Comparison of ENCODE assay signal across 9 cellular contexts in the genomic region with DNA sequence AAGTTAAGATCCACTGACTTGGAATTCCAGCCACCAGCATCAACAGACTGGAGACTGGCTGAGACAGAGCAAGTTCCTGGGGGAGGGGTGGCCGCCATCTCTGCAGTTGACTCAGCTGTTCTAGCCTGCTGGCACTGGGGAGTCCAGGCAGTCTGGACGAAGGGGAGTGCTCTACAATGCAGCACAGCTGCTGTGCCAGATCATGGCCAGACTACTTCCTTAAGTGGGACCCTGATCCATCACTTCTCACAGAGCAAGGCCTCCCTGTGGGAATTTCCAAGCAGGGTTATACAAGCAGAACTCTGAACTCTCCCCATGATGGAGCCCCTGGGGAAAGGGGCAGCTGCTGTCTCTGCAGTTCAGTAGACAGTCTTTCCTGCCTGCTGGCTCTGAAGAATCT. TPM values are rescaled to one million over a fixed set of nuclear protein-coding genes. Genes with fewer than 3 reads are reported as not detected.
A peak's percentile ranks its signal among the peaks of the same experiment; 100 is the strongest.
DNase-seq lines count a peak whose midpoint lies in the region; ATAC-seq and TF ChIP-seq lines count a peak whose summit lies in the region.
"Had no signal": no experiment of that assay in that cellular context is flagged by ENCODE, and none has a peak within 500 bp of the region (broad histone marks: within the 10 kb centered on the region; RNA-seq: fewer than 3 reads in every experiment).

No MANE protein-coding gene starts in this region.

- H3K27me3 ChIP-seq in naive thymus-derived CD4-positive, alpha-beta T cell (ENCODE audit: control insufficient read depth in 2 of 2, insufficient read depth in 2 of 2, low read length in 2 of 2), result no peaks in the 10 kb centered on the region

- no peak overlapping the region for H3K4me3 Mint-ChIP-seq in WTC11
- H3K4me3 Mint-ChIP-seq in naive thymus-derived CD4-positive, alpha-beta T cell, result no peak overlapping the region

- H3K9me3 ChIP-seq in naive thymus-derived CD4-positive, alpha-beta T cell (ENCODE audit: control insufficient read depth in 2 of 3, low read length in 3 of 3), result peaks cover 0 to 4% (median 0%) of the 10 kb centered on the region in 3 experiments

- peaks cover 9% of the 10 kb centered on the region for H3K27me3 Mint-ChIP-seq in WTC11 (ENCODE audit: low read depth)
- peaks cover 0 to 48% (median 29%) of the 10 kb centered on the region in 5 donors for H3K27me3 Mint-ChIP-seq in naive thymus-derived CD4-positive, alpha-beta T cell

- DNase-seq in H4 (ENCODE audit: low spot score) (peak; percentile 11), WTC11 (ENCODE audit: low spot score) (peak; percentile 16), left ventricle myocardium superior (peak; percentile 49), retina (peak; percentile 25), inferior parietal cortex (ENCODE audit: extremely low spot score) (no peak)
- no peak for DNase-seq in naive thymus-derived CD4-positive, alpha-beta T cell
- DNase-seq in activated CD4-positive, CD25-positive, alpha-beta regulatory T cell (lab: John Stamatoyannopoulos, UW), result no peak
- DNase-seq: activated T-cell treated with anti-CD3 and anti-CD28 coated beads, Interleukin-2, amount 50 U/mL, for 48 hours had no signal

- H3K27ac Mint-ChIP-seq in WTC11, result no peak overlapping the region
- H3K27ac Mint-ChIP-seq in naive thymus-derived CD4-positive, alpha-beta T cell, result no peak overlapping the region

- no peaks in the 10 kb centered on the region for H3K4me1 ChIP-seq in naive thymus-derived CD4-positive, alpha-beta T cell (ENCODE audit: control insufficient read depth in 2 of 2, insufficient read depth in 2 of 2, low read length in 2 of 2)

- intact Hi-C loops in left ventricle myocardium superior (cut with micrococcal nuclease), result no loop called here
- intact Hi-C loops in naive thymus-derived CD4-positive, alpha-beta T cell (cut with micrococcal nuclease), result no loop called here

- POLR2A ChIA-PET in WTC11 (lab: Charles Lee), result no interaction called here
- POLR2A ChIA-PET in naive thymus-derived CD4-positive, alpha-beta T cell (lab: Charles Lee), result no interaction called here

- H3K36me3 Mint-ChIP-seq in WTC11, result peaks cover 27% of the 10 kb centered on the region
- peaks cover 0 to 15% (median 6%) of the 10 kb centered on the region in 5 donors for H3K36me3 Mint-ChIP-seq in naive thymus-derived CD4-positive, alpha-beta T cell

- no peak overlapping the region for H3K4me3 ChIP-seq in naive thymus-derived CD4-positive, alpha-beta T cell (ENCODE audit: low read length)

- no peak overlapping the region for H3K27ac ChIP-seq in naive thymus-derived CD4-positive, alpha-beta T cell (ENCODE audit: low read depth, low read length)

- peaks cover 4% of the 10 kb centered on the region; the same call in 1 of the 2 replicates for H3K4me1 Mint-ChIP-seq in WTC11
- H3K4me1 Mint-ChIP-seq in naive thymus-derived CD4-positive, alpha-beta T cell, result no peaks in the 10 kb centered on the region

- no peaks in the 10 kb centered on the region for H3K36me3 ChIP-seq in naive thymus-derived CD4-positive, alpha-beta T cell (ENCODE audit: control insufficient read depth in 2 of 3, insufficient read depth in 3 of 3, low read length in 3 of 3)

- CTCF ChIA-PET in WTC11 (lab: Charles Lee), result interaction anchor here (0.9 to 1.2 kb wide), 2 partner anchors 27 to 33 kb away, joined by 4 to 5 read pairs; no protein-coding TSS in a partner anchor
- CTCF ChIA-PET in naive thymus-derived CD4-positive, alpha-beta T cell (lab: Charles Lee), result no interaction called here

- peak; percentile 73 for ATAC-seq in WTC11
- peak; percentile 90 for ATAC-seq in left ventricle myocardium superior
- no peak for ATAC-seq in HG03457 (IDR thresholded peaks at IDR 0.05; ENCODE audit: unreplicated experiment)
- ATAC-seq in naive thymus-derived CD4-positive, alpha-beta T cell, result no peak

- H3K9me3 Mint-ChIP-seq in WTC11, result peaks cover 39% of the 10 kb centered on the region
- peaks cover 0 to 37% (median 19%) of the 10 kb centered on the region in 11 donors for H3K9me3 Mint-ChIP-seq in naive thymus-derived CD4-positive, alpha-beta T cell

- TF ChIP-seq CTCF in WTC11 (IDR thresholded peaks at IDR 0.05), result no peak

TF ChIP-seq in WTC11, 78 proteins besides CTCF, POLR2A, EP300 and RAD21 (continues in another document):
- TF ChIP-seq NFE2L1 (CRISPR knock-in tag; IDR thresholded peaks at IDR 0.05), result no peak
- no peak for TF ChIP-seq USF2 (CRISPR knock-in tag; IDR thresholded peaks at IDR 0.05)
- no peak for TF ChIP-seq EMX1 (CRISPR knock-in tag; IDR thresholded peaks at IDR 0.05)
- TF ChIP-seq, protein P1, sequence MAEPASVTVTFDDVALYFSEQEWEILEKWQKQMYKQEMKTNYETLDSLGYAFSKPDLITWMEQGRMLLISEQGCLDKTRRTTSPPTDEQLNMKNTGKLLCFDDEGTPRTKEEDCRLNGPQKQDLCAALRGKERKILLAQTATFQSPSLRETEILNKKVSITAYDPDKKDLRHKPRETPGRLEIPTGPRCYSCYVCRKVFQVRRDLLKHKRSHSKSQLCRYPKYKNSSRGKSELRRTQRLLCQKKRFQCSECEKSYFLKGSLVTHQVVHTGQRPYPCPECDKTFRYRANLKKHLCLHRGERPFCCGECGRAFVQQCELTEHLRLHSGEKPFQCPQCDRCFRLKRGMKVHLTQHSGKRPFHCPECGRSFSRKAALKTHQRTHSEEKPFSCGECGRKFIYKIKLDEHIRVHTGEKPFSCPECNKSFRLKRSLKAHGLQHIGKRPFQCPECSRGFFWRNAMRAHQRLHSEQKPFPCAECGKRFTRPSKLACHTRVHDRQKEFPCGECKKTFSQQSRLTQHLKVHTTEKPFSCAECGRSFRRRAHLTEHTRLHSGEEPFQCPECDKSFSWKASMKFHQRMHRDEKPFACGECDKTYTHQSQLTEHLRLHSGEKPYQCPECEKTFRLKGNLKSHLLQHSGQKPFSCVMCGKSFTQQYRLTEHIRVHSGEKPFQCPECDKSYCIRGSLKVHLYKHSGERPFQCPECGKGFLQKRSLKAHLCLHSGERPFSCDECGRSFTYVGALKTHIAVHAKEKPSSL (CRISPR knock-in tag; conservative IDR thresholded peaks at IDR 0.05), result no peak
- TF ChIP-seq E2F5 (CRISPR knock-in tag; IDR thresholded peaks at IDR 0.05), result no peak
- TF ChIP-seq IRF1 (CRISPR knock-in tag; IDR thresholded peaks at IDR 0.05), result no peak
- no peak for TF ChIP-seq NR3C1 (CRISPR knock-in tag; conservative IDR thresholded peaks at IDR 0.05; ENCODE audit: low read depth)
- TF ChIP-seq, protein P2, sequence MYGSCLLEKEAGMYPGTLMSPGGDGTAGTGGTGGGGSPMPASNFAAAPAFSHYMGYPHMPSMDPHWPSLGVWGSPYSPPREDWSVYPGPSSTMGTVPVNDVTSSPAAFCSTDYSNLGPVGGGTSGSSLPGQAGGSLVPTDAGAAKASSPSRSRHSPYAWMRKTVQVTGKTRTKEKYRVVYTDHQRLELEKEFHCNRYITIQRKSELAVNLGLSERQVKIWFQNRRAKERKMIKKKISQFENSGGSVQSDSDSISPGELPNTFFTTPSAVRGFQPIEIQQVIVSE (CRISPR knock-in tag; IDR thresholded peaks at IDR 0.05; ENCODE audit: borderline replicate concordance), result no peak
- TF ChIP-seq ETV6 (CRISPR knock-in tag; IDR thresholded peaks at IDR 0.05), result no peak
- no peak for TF ChIP-seq ZNF121 (CRISPR knock-in tag; IDR thresholded peaks at IDR 0.05)
- no peak for TF ChIP-seq KAT7 (CRISPR knock-in tag; IDR thresholded peaks at IDR 0.05; ENCODE audit: borderline replicate concordance)
- TF ChIP-seq ZNF512 (CRISPR knock-in tag; IDR thresholded peaks at IDR 0.05; ENCODE audit: borderline replicate concordance), result no peak

RNA-seq across cellular contexts. Expression of gene PYGO1, which starts 35.2 kb away (rescaled TPM):
- 7.2 and 7.8 TPM in 2 replicates for total RNA-seq in H4 (2014; rRNA removed; shearing (Covaris generic))
- total RNA-seq in WTC11 (2021), result 0.46 to 0.55 TPM (median 0.50 TPM) in 3 replicates
- 7.8 TPM for total RNA-seq in left ventricle myocardium superior
- total RNA-seq in naive thymus-derived CD4-positive, alpha-beta T cell, result not detected
- polyA plus RNA-seq in naive thymus-derived CD4-positive, alpha-beta T cell, result not detected

RNA-seq across cellular contexts. Expression of gene DNAAF4, which starts 44.9 kb away (rescaled TPM):
- 1.3 and 2.6 TPM in 2 replicates for total RNA-seq in H4 (2014; rRNA removed; shearing (Covaris generic))
- total RNA-seq in WTC11 (2021), result 1.2 to 1.9 TPM (median 1.2 TPM) in 3 replicates
- 0.79 TPM for total RNA-seq in left ventricle myocardium superior
- 1 to 10 TPM in 2 of 5 experiments, under 1 TPM in 2, not detected in 1; 0.27 to 1.3 (median 0.82) TPM for total RNA-seq in naive thymus-derived CD4-positive, alpha-beta T cell
- polyA plus RNA-seq in naive thymus-derived CD4-positive, alpha-beta T cell, result under 1 TPM in 1 of 2 donors, not detected in 1; 0.50 TPM

Comparison
In these comparisons a context has a peak if more than half of its experiments do, and no peak if none do; other contexts are left out.
1. DNase-seq: peak in H4 (single experiment), WTC11 (single experiment), left ventricle myocardium superior (single experiment) and retina (single experiment); none in inferior parietal cortex (single experiment), naive thymus-derived CD4-positive, alpha-beta T cell (0 of 9) and activated CD4-positive, CD25-positive, alpha-beta regulatory T cell (0 of 4).
2. ATAC-seq: peak in WTC11 (single experiment) and left ventricle myocardium superior (single experiment); none in HG03457 (single experiment) and naive thymus-derived CD4-positive, alpha-beta T cell (single experiment).